In the genomic region with DNA sequence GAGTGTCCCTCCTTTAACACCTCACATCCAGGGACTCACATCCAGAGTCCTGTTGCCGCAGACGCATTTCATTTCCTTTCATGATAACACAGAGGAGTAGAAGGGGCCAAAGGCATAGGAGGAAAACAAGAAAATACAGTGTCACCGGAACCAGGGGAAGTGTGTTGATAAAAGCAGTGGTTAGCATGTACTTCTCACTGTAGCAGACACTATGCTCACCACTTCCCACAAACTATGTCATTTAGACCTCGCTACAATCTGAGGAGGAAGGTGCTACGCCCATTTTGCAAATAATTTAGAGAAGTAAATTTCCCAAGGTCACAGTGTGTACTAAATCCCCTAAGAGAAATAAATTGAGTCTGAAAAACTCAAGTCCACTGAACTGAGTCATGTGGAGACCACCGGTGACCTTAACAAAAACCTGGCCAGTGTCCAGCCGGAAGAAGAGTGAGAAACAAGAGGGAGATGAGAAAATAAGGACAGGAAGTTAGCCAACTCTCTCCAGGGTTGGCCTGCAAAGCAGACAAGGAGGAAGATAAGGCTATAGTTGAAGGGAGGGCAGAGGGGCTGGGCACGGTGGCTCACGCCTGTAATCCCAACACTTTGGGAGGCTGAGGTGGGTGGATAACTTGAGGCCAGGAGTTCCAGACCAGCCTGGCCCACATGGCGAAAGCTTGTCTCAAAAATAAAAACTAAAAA, we compare ENCODE assay signal across 8 cellular contexts. TPM values are rescaled to one million over a fixed set of nuclear protein-coding genes. Genes with fewer than 3 reads are reported as not detected.
DNase-seq lines count a peak whose midpoint lies in the region; ATAC-seq and TF ChIP-seq lines count a peak whose summit lies in the region.

No MANE protein-coding gene starts in this region.

- H3K27ac Mint-ChIP-seq in endothelial cell (ENCODE audit: unreplicated experiment), result peak overlapping the region; percentile 78
- peak overlapping the region; percentile 8 for H3K27ac Mint-ChIP-seq in stimulated activated naive CD8-positive, alpha-beta T cell treated with anti-CD3 and anti-CD28 coated beads, Interleukin-15, Interleukin-2, amounts not matched to agents 100 ng/mL and 50 ng/mL, for 24 hours

- H3K4me2 ChIP-seq in OCI-LY7 (ENCODE audit: low read length), result no peak overlapping the region

- H3K4me3 Mint-ChIP-seq in endothelial cell (ENCODE audit: unreplicated experiment), result no peak overlapping the region
- no peak overlapping the region for H3K4me3 Mint-ChIP-seq in stimulated activated naive CD8-positive, alpha-beta T cell treated with anti-CD3 and anti-CD28 coated beads, Interleukin-15, Interleukin-2, amounts not matched to agents 100 ng/mL and 50 ng/mL, for 24 hours

- POLR2A ChIA-PET in OCI-LY7 (lab: Charles Lee), result no interaction called here

- BruUV-seq in OCI-LY7 (replicated peaks; lab: Mats Ljungman, UMichigan), result no TSS peak

- no peaks in the 10 kb centered on the region for H3K9me2 ChIP-seq in OCI-LY7 (ENCODE audit: insufficient read depth, low read length)

- no peak overlapping the region for H2AFZ ChIP-seq in OCI-LY7 (ENCODE audit: low read length)

- no peak for ATAC-seq in SK-N-SH treated with all-trans-retinoic acid at 6 μM for 48 hours

- CTCF ChIA-PET in OCI-LY7 (lab: Charles Lee; ENCODE audit: unreplicated experiment), result no interaction called here

- H3K4me3 ChIP-seq in OCI-LY7 (ENCODE audit: low read depth, low read length, poor library complexity, severe bottlenecking), result no peak overlapping the region

- H3K27ac ChIP-seq in OCI-LY7 (ENCODE audit: low read depth, low read length, poor library complexity, severe bottlenecking), result no peak overlapping the region

- no peaks in the 10 kb centered on the region for H3K36me3 ChIP-seq in OCI-LY7 (ENCODE audit: insufficient read depth, low read length)

- peaks cover 3% of the 10 kb centered on the region for H3K36me3 Mint-ChIP-seq in endothelial cell (ENCODE audit: low read depth, unreplicated experiment)
- no peaks in the 10 kb centered on the region for H3K36me3 Mint-ChIP-seq in stimulated activated naive CD8-positive, alpha-beta T cell treated with anti-CD3 and anti-CD28 coated beads, Interleukin-15, Interleukin-2, amounts not matched to agents 100 ng/mL and 50 ng/mL, for 24 hours (ENCODE audit: low read depth)

- no peaks in the 10 kb centered on the region for H4K20me1 ChIP-seq in OCI-LY7 (ENCODE audit: insufficient read depth, low read length)

- H3K4me1 Mint-ChIP-seq in endothelial cell (ENCODE audit: unreplicated experiment), result peaks cover 49% of the 10 kb centered on the region
- peaks cover 26% of the 10 kb centered on the region for H3K4me1 Mint-ChIP-seq in stimulated activated naive CD8-positive, alpha-beta T cell treated with anti-CD3 and anti-CD28 coated beads, Interleukin-15, Interleukin-2, amounts not matched to agents 100 ng/mL and 50 ng/mL, for 24 hours (ENCODE audit: low read depth)

- peaks cover 4% of the 10 kb centered on the region for H3K27me3 Mint-ChIP-seq in endothelial cell (ENCODE audit: unreplicated experiment)
- H3K27me3 Mint-ChIP-seq in stimulated activated naive CD8-positive, alpha-beta T cell treated with anti-CD3 and anti-CD28 coated beads, Interleukin-15, Interleukin-2, amounts not matched to agents 100 ng/mL and 50 ng/mL, for 24 hours, result no peaks in the 10 kb centered on the region

- TF ChIP-seq CTCF in GM20000 (IDR thresholded peaks at IDR 0.05; ENCODE audit: extremely low read depth, missing control alignments), result no peak
- TF ChIP-seq CTCF in endothelial cell (IDR thresholded peaks at IDR 0.05; ENCODE audit: unreplicated experiment), result no peak
- TF ChIP-seq CTCF in OCI-LY7 (conservative IDR thresholded peaks at IDR 0.05; ENCODE audit: low read length), result no peak

- no peaks in the 10 kb centered on the region for H3K9me3 ChIP-seq in OCI-LY7 (ENCODE audit: low read length)

- H3K9me3 Mint-ChIP-seq in endothelial cell (ENCODE audit: unreplicated experiment), result peaks cover 5% of the 10 kb centered on the region
- H3K9me3 Mint-ChIP-seq in stimulated activated naive CD8-positive, alpha-beta T cell treated with anti-CD3 and anti-CD28 coated beads, Interleukin-15, Interleukin-2, amounts not matched to agents 100 ng/mL and 50 ng/mL, for 24 hours, result peaks cover 4% of the 10 kb centered on the region

- intact Hi-C loops in OCI-LY7 (cut with micrococcal nuclease; ENCODE audit: unreplicated experiment), result no loop called here

- DNase-seq in CMK (ENCODE audit: low read depth) (peak; percentile 59), GM20000 (ENCODE audit: low spot score) (peak; percentile 72), KG1 (lab: John Stamatoyannopoulos, UW) (peak; percentile 90), endothelial cell (ENCODE audit: low spot score) (no peak), OCI-LY7 (ENCODE audit: low spot score) (no peak)
- no peak for DNase-seq in activated CD8-positive, alpha-beta memory T cell treated with anti-CD3 and anti-CD28 coated beads, Interleukin-2, amount 50 U/mL, for 48 hours

- no peaks in the 10 kb centered on the region for H3K4me1 ChIP-seq in OCI-LY7 (ENCODE audit: insufficient read depth, low read length, poor library complexity, severe bottlenecking)

- H3K79me2 ChIP-seq in OCI-LY7 (ENCODE audit: insufficient read depth, low read depth, low read length), result no peaks in the 10 kb centered on the region

TF ChIP-seq in SK-N-SH treated with all-trans-retinoic acid at 6 μM for 48 hours, 23 proteins besides CTCF, POLR2A, EP300 and RAD21:
- no peak for TF ChIP-seq TOX (CRISPR knock-in tag; IDR thresholded peaks at IDR 0.05; ENCODE audit: borderline replicate concordance)
- no peak for TF ChIP-seq OSR1 (CRISPR knock-in tag; IDR thresholded peaks at IDR 0.05)
- TF ChIP-seq, protein P1, sequence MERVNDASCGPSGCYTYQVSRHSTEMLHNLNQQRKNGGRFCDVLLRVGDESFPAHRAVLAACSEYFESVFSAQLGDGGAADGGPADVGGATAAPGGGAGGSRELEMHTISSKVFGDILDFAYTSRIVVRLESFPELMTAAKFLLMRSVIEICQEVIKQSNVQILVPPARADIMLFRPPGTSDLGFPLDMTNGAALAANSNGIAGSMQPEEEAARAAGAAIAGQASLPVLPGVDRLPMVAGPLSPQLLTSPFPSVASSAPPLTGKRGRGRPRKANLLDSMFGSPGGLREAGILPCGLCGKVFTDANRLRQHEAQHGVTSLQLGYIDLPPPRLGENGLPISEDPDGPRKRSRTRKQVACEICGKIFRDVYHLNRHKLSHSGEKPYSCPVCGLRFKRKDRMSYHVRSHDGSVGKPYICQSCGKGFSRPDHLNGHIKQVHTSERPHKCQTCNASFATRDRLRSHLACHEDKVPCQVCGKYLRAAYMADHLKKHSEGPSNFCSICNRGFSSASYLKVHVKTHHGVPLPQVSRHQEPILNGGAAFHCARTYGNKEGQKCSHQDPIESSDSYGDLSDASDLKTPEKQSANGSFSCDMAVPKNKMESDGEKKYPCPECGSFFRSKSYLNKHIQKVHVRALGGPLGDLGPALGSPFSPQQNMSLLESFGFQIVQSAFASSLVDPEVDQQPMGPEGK (CRISPR knock-in tag; IDR thresholded peaks at IDR 0.05; ENCODE audit: borderline replicate concordance), result no peak
- TF ChIP-seq SNAI2 (CRISPR knock-in tag; IDR thresholded peaks at IDR 0.05), result no peak

RNA-seq across cellular contexts. Expression of a gene that starts 25.8 kb away (rescaled TPM):
- total RNA-seq in endothelial cell (ENCODE audit: unreplicated experiment) (48.1 TPM), OCI-LY7 (2022) (9.4 and 10.5 TPM in 2 replicates)
- total RNA-seq in OCI-LY7 (2014; rRNA removed; shearing (Covaris generic)), result 5.7 and 6.5 TPM in 2 replicates

Comparison
In these comparisons a context has a peak if more than half of its experiments do, and no peak if none do; other contexts are left out.
1. DNase-seq: peak in CMK (single experiment), GM20000 (single experiment) and KG1 (single experiment); none in endothelial cell (single experiment), OCI-LY7 (single experiment) and activated CD8-positive, alpha-beta memory T cell treated with anti-CD3 and anti-CD28 coated beads, Interleukin-2, amount 50 U/mL, for 48 hours (single experiment).